13 cellular contexts compared by ENCODE assay signal in genomic region chr14:63986789-63987533, GRCh38.
DNase-seq lines count a peak whose midpoint lies in the region; ATAC-seq, FAIRE-seq and TF ChIP-seq lines count a peak whose summit lies in the region.
"Had no signal": no experiment of that assay in that cellular context is flagged by ENCODE, and none has a peak within 500 bp of the region (broad histone marks: within the 10 kb centered on the region; RNA-seq: fewer than 3 reads in every experiment).

No MANE protein-coding gene starts in this region.

- no peaks in the 10 kb centered on the region for H3K9me3 Mint-ChIP-seq in activated naive CD4-positive, alpha-beta T cell treated with anti-CD3 and anti-CD28 coated beads, Interleukin-2, amount 50 U/mL, for 72 hours

- H3K4me1 ChIP-seq in mesenchymal stem cell (ENCODE audit: control insufficient read depth, insufficient read depth, low read depth, low read length) = no peaks in the 10 kb centered on the region
- H3K4me1 ChIP-seq: body of pancreas had no signal

- no peak overlapping the region for H3K14ac ChIP-seq in mesenchymal stem cell (ENCODE audit: low read length in 2 of 2)

- H2AK5ac ChIP-seq in mesenchymal stem cell (ENCODE audit: low read length, severe bottlenecking) = no peak overlapping the region

- no peak overlapping the region for H3K9ac ChIP-seq in mesenchymal stem cell (ENCODE audit: low read length)

- DNase-seq in AG20443 (ENCODE audit: low spot score) = peak; percentile 69
- DNase-seq in LHCN-M2 (ENCODE audit: low read depth) = peak; percentile 88
- peak; percentile 81 for DNase-seq in bronchial epithelial cell (ENCODE audit: low read depth)
- peak; percentile 84 for DNase-seq in mesenchymal stem cell
- no peak for DNase-seq in SK-N-DZ (ENCODE audit: low spot score)
- no peak for DNase-seq in activated naive CD4-positive, alpha-beta T cell treated with anti-CD3 and anti-CD28 coated beads, Interleukin-2, amount 50 U/mL, for 72 hours (ENCODE audit: low spot score in 2 of 2)
- DNase-seq: body of pancreas, DMS153, NCI-H774, T-helper 2 cell had no signal

- H3K23ac ChIP-seq in mesenchymal stem cell (ENCODE audit: low read length in 2 of 2) = no peak overlapping the region

- H3K27me3 ChIP-seq in bronchial epithelial cell (ENCODE audit: control insufficient read depth, insufficient read depth, low read length) (no peaks in the 10 kb centered on the region), mesenchymal stem cell (ENCODE audit: control insufficient read depth in 1 of 2, insufficient read depth in 1 of 2, low read length in 2 of 2) (no peaks in the 10 kb centered on the region)
- H3K27me3 ChIP-seq: body of pancreas had no signal

- no peak overlapping the region for H3K4me2 ChIP-seq in mesenchymal stem cell (ENCODE audit: low read length, poor library complexity, severe bottlenecking)

- H3K4ac ChIP-seq in mesenchymal stem cell (ENCODE audit: low read depth in 1 of 2, low read length in 2 of 2) = no peak overlapping the region

- no peak overlapping the region for H2BK15ac ChIP-seq in mesenchymal stem cell (ENCODE audit: low read depth, poor library complexity, severe bottlenecking)

- H2BK12ac ChIP-seq in mesenchymal stem cell (ENCODE audit: low read length in 2 of 2) = no peak overlapping the region

- H2BK5ac ChIP-seq in mesenchymal stem cell (ENCODE audit: low read depth, low read length, poor library complexity, severe bottlenecking) = no peak overlapping the region

- no peak overlapping the region for H3K27ac Mint-ChIP-seq in activated naive CD4-positive, alpha-beta T cell treated with anti-CD3 and anti-CD28 coated beads, Interleukin-2, amount 50 U/mL, for 72 hours

- no peak overlapping the region for H2BK120ac ChIP-seq in mesenchymal stem cell (ENCODE audit: low read depth, low read length)

- ATAC-seq in GM21529 (IDR thresholded peaks at IDR 0.05; ENCODE audit: unreplicated experiment) (no peak), GM18909 (IDR thresholded peaks at IDR 0.05; ENCODE audit: poor library complexity, unreplicated experiment) (no peak)
- no peak for ATAC-seq in activated naive CD4-positive, alpha-beta T cell treated with anti-CD3 and anti-CD28 coated beads, Interleukin-2, amount 50 U/mL, for 72 hours
- ATAC-seq: body of pancreas had no signal

- H3K27ac ChIP-seq in mesenchymal stem cell (ENCODE audit: low read length, poor library complexity, severe bottlenecking) = no peak overlapping the region
- H3K27ac ChIP-seq: body of pancreas, skin epidermis had no signal

- H3K36me3 ChIP-seq in bronchial epithelial cell (ENCODE audit: control insufficient read depth, insufficient read depth, low read length) (no peaks in the 10 kb centered on the region), mesenchymal stem cell (ENCODE audit: control insufficient read depth in 1 of 2, insufficient read depth in 2 of 2, low read depth in 1 of 2, low read length in 2 of 2) (no peaks in the 10 kb centered on the region)

- no peak overlapping the region for H3K4me3 ChIP-seq in bronchial epithelial cell (ENCODE audit: low read depth, low read length)
- no peak overlapping the region for H3K4me3 ChIP-seq in mesenchymal stem cell (ENCODE audit: insufficient read depth in 1 of 2, low read depth in 1 of 2, low read length in 2 of 2)
- H3K4me3 ChIP-seq: body of pancreas, skin epidermis had no signal

- WGBS in mesenchymal stem cell = 97% methylated on average over 14 of the region's 15 CpGs

- FAIRE-seq in bronchial epithelial cell (lab: Jason Lieb, UNC) = no peak

- H3K9me3 ChIP-seq in mesenchymal stem cell (ENCODE audit: control insufficient read depth, low read length) = no peaks in the 10 kb centered on the region
- H3K9me3 ChIP-seq: body of pancreas had no signal

- no peaks in the 10 kb centered on the region for H3K79me1 ChIP-seq in mesenchymal stem cell (replicated peaks; ENCODE audit: low read length, poor library complexity, severe bottlenecking)

- H2AFZ ChIP-seq in mesenchymal stem cell (ENCODE audit: low read depth, low read length) = no peak overlapping the region

- no peak overlapping the region for H4K91ac ChIP-seq in mesenchymal stem cell (ENCODE audit: low read length)

- peaks cover 0 to 2% of the 10 kb centered on the region in 2 donors for H3K36me3 Mint-ChIP-seq in activated naive CD4-positive, alpha-beta T cell treated with anti-CD3 and anti-CD28 coated beads, Interleukin-2, amount 50 U/mL, for 72 hours

- no peak for TF ChIP-seq CTCF in bronchial epithelial cell (IDR thresholded peaks at IDR 0.05; ENCODE audit: insufficient read depth, low read length, severe bottlenecking)

- H3K18ac ChIP-seq in mesenchymal stem cell (ENCODE audit: low read depth in 1 of 2, low read length in 2 of 2) = no peak overlapping the region

- no peak overlapping the region for H4K8ac ChIP-seq in mesenchymal stem cell (ENCODE audit: low read length)

Comparison
In these comparisons a context has a peak if more than half of its experiments do, and no peak if none do; other contexts are left out.
1. DNase-seq: peak in AG20443 (single experiment), LHCN-M2 (single experiment), bronchial epithelial cell (single experiment) and mesenchymal stem cell (single experiment); none in SK-N-DZ (single experiment) and activated naive CD4-positive, alpha-beta T cell treated with anti-CD3 and anti-CD28 coated beads, Interleukin-2, amount 50 U/mL, for 72 hours (0 of 2).